ENCODE assay signal across 8 cellular contexts in genomic region chr1:113389953-113390834, GRCh38. TPM values are rescaled to one million over a fixed set of nuclear protein-coding genes. Genes with fewer than 3 reads are reported as not detected.
DNase-seq lines count a peak whose midpoint lies in the region; ATAC-seq, FAIRE-seq and TF ChIP-seq lines count a peak whose summit lies in the region.

Gene MAGI3 (plus strand): TSS chr1:113390515. CDS start chr1:113391034, 519 bp downstream.

- TF ChIP-seq POLR2A in endothelial cell of umbilical vein (IDR thresholded peaks at IDR 0.05; ENCODE audit: low read depth, low read length) = peak; percentile 42

- H3K4me3 ChIP-seq in HUES48 (ENCODE audit: low read depth, low read length) = peak within 1 kb of the TSS; percentile 86
- peak within 1 kb of the TSS; percentile 93 for H3K4me3 ChIP-seq in OCI-LY1 (ENCODE audit: low read depth, low read length, poor library complexity, severe bottlenecking)
- H3K4me3 ChIP-seq in endothelial cell of umbilical vein (replicated peaks in 1 of 3; ENCODE audit: insufficient read depth in 1 of 3, low read depth in 1 of 3, low read length in 3 of 3) = peak within 1 kb of the TSS; percentile 72 to 89 (median 88)

- H2AFZ ChIP-seq in OCI-LY1 (ENCODE audit: low read length) (peak within 1 kb of the TSS; percentile 78), endothelial cell of umbilical vein (ENCODE audit: low read depth, low read length) (peak within 1 kb of the TSS; percentile 93)

- BruUV-seq in endothelial cell of umbilical vein (replicated peaks; lab: Mats Ljungman, UMichigan) = no TSS peak

- H3K9me2 ChIP-seq in OCI-LY1 (ENCODE audit: low read depth, low read length) = no peaks in the 10 kb centered on the region

- POLR2A ChIA-PET in endothelial cell of umbilical vein (lab: Charles Lee) = interaction anchor here (1.7 kb wide), 1 partner anchor 67 kb away, joined by 4 read pairs; no protein-coding TSS in a partner anchor

- H4K20me1 ChIP-seq in OCI-LY1 (ENCODE audit: insufficient read depth, low read length) (no peaks in the 10 kb centered on the region), endothelial cell of umbilical vein (replicated peaks; ENCODE audit: control insufficient read depth, extremely low read depth, insufficient read depth, low read length) (no peaks in the 10 kb centered on the region)

- ATAC-seq in GM21423 (IDR thresholded peaks at IDR 0.05; ENCODE audit: unreplicated experiment) = peak; percentile 99

- H3K27ac ChIP-seq in HUES48 (ENCODE audit: low read depth, low read length) = peak within 1 kb of the TSS; percentile 86
- H3K27ac ChIP-seq in OCI-LY1 (ENCODE audit: low read depth, low read length, poor library complexity, severe bottlenecking) = no peak within 1 kb of the TSS
- peak within 1 kb of the TSS; percentile 75 for H3K27ac ChIP-seq in endothelial cell of umbilical vein (ENCODE audit: insufficient read depth, low read depth, low read length)

- H3F3A ChIP-seq in OCI-LY1 (ENCODE audit: insufficient read depth, low read length) = no peaks in the 10 kb centered on the region

- H3K9ac ChIP-seq in HUES48 (ENCODE audit: low read depth, low read length) (peak within 1 kb of the TSS; percentile 55), OCI-LY1 (ENCODE audit: low read length) (peak within 1 kb of the TSS; percentile 73), endothelial cell of umbilical vein (replicated peaks; ENCODE audit: extremely low read depth, insufficient read depth, low read length) (peak within 1 kb of the TSS; percentile 80)

- intact Hi-C loops in endothelial cell of umbilical vein (cut with micrococcal nuclease) = loop anchor here (1.0 to 5.0 kb wide), 7 partner anchors 249 to 1367 kb away; partner anchors contain the start of genes CSDE1, PHTF1 and RSBN1

- TF ChIP-seq CTCF in OCI-LY1 (IDR thresholded peaks at IDR 0.05; ENCODE audit: low read length) (no peak), endothelial cell of umbilical vein (IDR thresholded peaks at IDR 0.05; ENCODE audit: extremely low read depth in 1 of 2, insufficient read depth in 1 of 2, low read depth in 1 of 2, low read length in 2 of 2) (no peak)

- H3K36me3 ChIP-seq in HUES48 (ENCODE audit: control insufficient read depth, insufficient read depth, low read length) = no peaks in the 10 kb centered on the region
- H3K36me3 ChIP-seq in OCI-LY1 (ENCODE audit: insufficient read depth, low read length) = no peaks in the 10 kb centered on the region
- no peaks in the 10 kb centered on the region for H3K36me3 ChIP-seq in endothelial cell of umbilical vein (ENCODE audit: control insufficient read depth in 2 of 2, extremely low read depth in 1 of 2, insufficient read depth in 2 of 2, low read length in 2 of 2)

- H3K27me3 ChIP-seq in HUES48 (ENCODE audit: control insufficient read depth, insufficient read depth, low read length) (peaks cover 13% of the 10 kb centered on the region), OCI-LY1 (ENCODE audit: insufficient read depth, low read length) (peaks cover 5% of the 10 kb centered on the region; the same call in 1 of the 2 replicates), endothelial cell of umbilical vein (ENCODE audit: control insufficient read depth in 2 of 2, insufficient read depth in 2 of 2, low read length in 2 of 2) (no peaks in the 10 kb centered on the region)

- CTCF ChIA-PET in endothelial cell of umbilical vein (lab: Charles Lee) = interaction anchor here (0.7 to 3.2 kb wide), 5 partner anchors 63 to 317 kb away, joined by 3 to 22 read pairs (median 3); partner anchors contain the start of gene LRIG2

- H3K79me2 ChIP-seq in OCI-LY1 (ENCODE audit: insufficient read depth, low read length) (no peaks in the 10 kb centered on the region), endothelial cell of umbilical vein (ENCODE audit: control insufficient read depth, insufficient read depth, low read length) (peaks cover 14% of the 10 kb centered on the region)

- DNase-seq in COR-L47 (lab: John Stamatoyannopoulos, UW) (peak; percentile 98), activated T-cell treated with anti-CD3 and anti-CD28 coated beads for 1 hour (ENCODE audit: low read depth) (peak; percentile 84), endothelial cell of umbilical vein (ENCODE audit: low read depth, low spot score) (peak; percentile 99), midbrain (lab: John Stamatoyannopoulos, UW) (peak; percentile 96)
- DNase-seq in stimulated activated CD8-positive, alpha-beta memory T cell treated with anti-CD3 and anti-CD28 coated beads, Interleukin-15, amount 100 ng/mL, for 48 hours (ENCODE audit: low read depth in 2 of 2) = peak; percentile 94

- H3K9me1 ChIP-seq in endothelial cell of umbilical vein (replicated peaks; ENCODE audit: control insufficient read depth, extremely low read depth, insufficient read depth, low read length) = no peaks in the 10 kb centered on the region

- H3K4me1 ChIP-seq in HUES48 (ENCODE audit: control insufficient read depth, insufficient read depth, low read length) = peaks cover 22% of the 10 kb centered on the region
- H3K4me1 ChIP-seq in OCI-LY1 (ENCODE audit: insufficient read depth, low read length, severe bottlenecking) = peaks cover 11% of the 10 kb centered on the region
- H3K4me1 ChIP-seq in endothelial cell of umbilical vein (ENCODE audit: control insufficient read depth, extremely low read depth, insufficient read depth, low read length) = peaks cover 14% of the 10 kb centered on the region

- peak; percentile 95 for FAIRE-seq in endothelial cell of umbilical vein (lab: Jason Lieb, UNC)

- dilution Hi-C loops in endothelial cell of umbilical vein (cut with MboI; ENCODE audit: extremely low pct_ligation_motif_present, low sequenced_read_pairs) = no loop called here

- H3K9me3 ChIP-seq in HUES48 (ENCODE audit: control insufficient read depth, insufficient read depth, low read length) (no peaks in the 10 kb centered on the region), OCI-LY1 (ENCODE audit: low read length) (no peaks in the 10 kb centered on the region), endothelial cell of umbilical vein (replicated peaks; ENCODE audit: control insufficient read depth, insufficient read depth, low read length) (no peaks in the 10 kb centered on the region)

- H3K4me2 ChIP-seq in OCI-LY1 (ENCODE audit: low read length) (peak within 1 kb of the TSS; percentile 92), endothelial cell of umbilical vein (ENCODE audit: insufficient read depth, low read length) (peak within 1 kb of the TSS; percentile 70)

TF ChIP-seq in endothelial cell of umbilical vein, 7 proteins besides CTCF, POLR2A, EP300 and RAD21:
- TF ChIP-seq GATA2 (IDR thresholded peaks at IDR 0.05; ENCODE audit: insufficient read depth, insufficient read length, low read depth, low read length) = no peak
- peak; percentile 55 for TF ChIP-seq POLR2AphosphoS5 (IDR thresholded peaks at IDR 0.05; ENCODE audit: insufficient read depth, low read depth, low read length)

RNA-seq across cellular contexts. Expression of gene MAGI3, which starts in this region (rescaled TPM):
- 13.9 and 16.1 TPM in 2 replicates for total RNA-seq in endothelial cell of umbilical vein
- polyA plus RNA-seq in endothelial cell of umbilical vein = 2.5 and 2.8 TPM in 2 replicates
- polyA plus RNA-seq in endothelial cell of umbilical vein (2011; cell fraction: cytosol; rRNA removed) = 3.0 and 3.3 TPM in 2 replicates
- 7.0 and 10.1 TPM in 2 replicates for polyA plus RNA-seq in endothelial cell of umbilical vein (2011; cell fraction: nucleus; rRNA removed)
- polyA plus RNA-seq in endothelial cell of umbilical vein (2012) = 4.7 and 5.8 TPM in 2 replicates
- 11.1 and 16.6 TPM in 2 replicates for polyA minus RNA-seq in endothelial cell of umbilical vein
- 7.7 TPM for polyA minus RNA-seq in endothelial cell of umbilical vein (2011; cell fraction: cytosol; rRNA and poly(A)+ RNA removed)
- polyA minus RNA-seq in endothelial cell of umbilical vein (2011; cell fraction: nucleus; rRNA and poly(A)+ RNA removed) = 41.5 and 50.3 TPM in 2 replicates
